1 cellular context compared by ENCODE assay signal in genomic region chr6:107124934-107125348, GRCh38.
TF ChIP-seq lines count a peak whose summit lies in the region.

No MANE protein-coding gene starts in this region.

TF ChIP-seq in SK-N-SH, 30 proteins besides CTCF, POLR2A, EP300 and RAD21 (continued from another document):
- TF ChIP-seq MEF2A (IDR thresholded peaks at IDR 0.05; ENCODE audit: borderline replicate concordance, low read depth) (no peak), GABPA (IDR thresholded peaks at IDR 0.05; ENCODE audit: low read depth) (no peak), RCOR1 (IDR thresholded peaks at IDR 0.05; ENCODE audit: low read length) (no peak), FOSL2 (IDR thresholded peaks at IDR 0.05; ENCODE audit: borderline replicate concordance, low read depth) (no peak), TAF1 (IDR thresholded peaks at IDR 0.05; ENCODE audit: borderline replicate concordance, low read depth, low read length) (no peak), MXI1 (IDR thresholded peaks at IDR 0.05; ENCODE audit: low read depth, low read length) (no peak), USF1 (IDR thresholded peaks at IDR 0.05; ENCODE audit: borderline replicate concordance, low read depth) (no peak), TEAD4 (IDR thresholded peaks at IDR 0.05; ENCODE audit: borderline replicate concordance, insufficient read depth) (no peak), NFIC (IDR thresholded peaks at IDR 0.05; ENCODE audit: borderline replicate concordance) (no peak), ZBTB33 (IDR thresholded peaks at IDR 0.05; ENCODE audit: borderline replicate concordance, low read depth) (no peak), RXRA (IDR thresholded peaks at IDR 0.05; ENCODE audit: borderline replicate concordance, low read depth) (no peak), PBX3 (IDR thresholded peaks at IDR 0.05) (no peak)
TF ChIP-seq in SK-N-SH: peak in this region for 0.
